10 cellular contexts compared by ENCODE assay signal in the genomic region with DNA sequence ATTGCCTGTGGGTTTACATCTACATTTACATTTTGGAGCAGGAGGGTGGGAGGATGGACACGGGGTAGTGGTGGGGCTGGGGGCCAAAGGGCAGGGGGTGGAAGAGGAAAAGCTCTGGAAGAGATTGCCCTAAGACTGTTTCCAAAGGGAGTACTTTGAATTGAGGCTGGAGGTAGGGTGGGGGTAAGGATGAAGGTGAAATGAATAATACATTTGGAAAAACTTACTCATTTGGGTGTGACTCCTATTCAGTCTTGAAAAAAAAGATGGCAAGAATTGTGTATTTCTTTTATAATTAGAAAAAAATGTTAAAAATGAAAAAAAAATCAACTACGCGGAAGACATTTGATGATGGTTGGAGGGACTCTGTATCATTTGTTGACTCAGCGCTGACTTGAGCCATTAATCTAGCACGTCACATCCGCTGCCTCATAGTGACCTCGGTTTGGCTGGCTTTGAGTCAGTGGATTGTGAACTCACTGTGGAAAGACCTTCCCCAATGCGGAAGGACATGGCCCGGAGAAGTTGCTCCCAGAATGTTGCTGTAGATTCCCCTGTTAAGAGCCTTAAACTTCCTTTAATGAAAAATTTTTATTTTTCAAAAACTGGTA. TPM values are rescaled to one million over a fixed set of nuclear protein-coding genes. Genes with fewer than 3 reads are reported as not detected.
DNase-seq lines count a peak whose midpoint lies in the region; ATAC-seq and TF ChIP-seq lines count a peak whose summit lies in the region.
"Had no signal": no experiment of that assay in that cellular context is flagged by ENCODE, and none has a peak within 500 bp of the region (broad histone marks: within the 10 kb centered on the region; RNA-seq: fewer than 3 reads in every experiment).

No MANE protein-coding gene starts in this region.

- TF ChIP-seq EP300 in sigmoid colon (IDR thresholded peaks at IDR 0.05): no peak

- H3K4me1 ChIP-seq in adipocyte (ENCODE audit: control insufficient read depth, insufficient read depth, low read length): peaks cover 64% of the 10 kb centered on the region
- H3K4me1 ChIP-seq in sigmoid colon: peaks cover 0 to 41% (median 37%) of the 10 kb centered on the region in 4 donors

- H3K9me3 ChIP-seq in adipocyte (ENCODE audit: control insufficient read depth, low read length): no peaks in the 10 kb centered on the region
- no peaks in the 10 kb centered on the region for H3K9me3 ChIP-seq in sigmoid colon

- no peak for TF ChIP-seq CTCF in sigmoid colon (IDR thresholded peaks at IDR 0.05)

- no peak for TF ChIP-seq POLR2A in sigmoid colon (IDR thresholded peaks at IDR 0.05)

- intact Hi-C loops in sigmoid colon (cut with DNase I): loop anchor here (5.0 kb wide), 1 partner anchor 79 kb away; no protein-coding TSS in a partner anchor

- peak; percentile 97 for DNase-seq in H4 (ENCODE audit: low spot score)
- DNase-seq in adipocyte (ENCODE audit: low read depth): peak; percentile 95
- DNase-seq in glomerular endothelial cell (ENCODE audit: extremely low read depth, low read depth, low spot score): peak; percentile 60
- DNase-seq in sigmoid colon: peak; percentile 90
- no peak for DNase-seq in NCI-H82 treated with DMSO at 0.1 percent for 48 hours (lab: John Stamatoyannopoulos, UW; ENCODE audit: unreplicated experiment)
- no peak for DNase-seq in middle frontal gyrus (ENCODE audit: extremely low spot score, low spot score)
- DNase-seq: activated B cell treated with CpG ODN at 0.5 μM for 24 hours, NCI-H510A had no signal

- 71 to 73% methylated on average over 9 of the region's 9 CpGs for WGBS in sigmoid colon, 2 donors

- H3K4me3 ChIP-seq in adipocyte (ENCODE audit: low read length) (peak overlapping the region; percentile 69), sigmoid colon (no peak overlapping the region)

- no peak for ATAC-seq in HG02610 (IDR thresholded peaks at IDR 0.05; ENCODE audit: unreplicated experiment)
- ATAC-seq in HG03280 (IDR thresholded peaks at IDR 0.05; ENCODE audit: unreplicated experiment): no peak

- H3K36me3 ChIP-seq in adipocyte (ENCODE audit: control insufficient read depth, insufficient read depth, low read length, severe bottlenecking) (no peaks in the 10 kb centered on the region), sigmoid colon (no peaks in the 10 kb centered on the region)

- peak overlapping the region; percentile 77 for H3K9ac ChIP-seq in adipocyte (ENCODE audit: low read length)

- H3K27ac ChIP-seq in sigmoid colon: peak overlapping the region; percentile 41 to 55 (median 51)

- H3K27me3 ChIP-seq in adipocyte (replicated peaks; ENCODE audit: control insufficient read depth, insufficient read depth, low read length): no peaks in the 10 kb centered on the region
- H3K27me3 ChIP-seq in sigmoid colon: no peaks in the 10 kb centered on the region

RNA-seq across cellular contexts. Expression of gene FAM180A, which starts 2.8 kb away (rescaled TPM):
- 0.35 TPM in 1 of 2 replicates, not detected in the other for total RNA-seq in H4 (2014; rRNA removed; shearing (Covaris generic))
- total RNA-seq in glomerular endothelial cell (not detected in 2 replicates), sigmoid colon (1 to 10 TPM in 3 of 4 donors, under 1 TPM in 1; 0.95 to 8.9 (median 6.1) TPM)
- 1 to 10 TPM in 1 of 3 donors, under 1 TPM in 1, not detected in 1; 0.60 to 1.8 TPM for polyA plus RNA-seq in sigmoid colon
- total RNA-seq: activated B cell treated with CpG ODN at 0.5 μM for 24 hours had no signal

RNA-seq across cellular contexts. Expression of gene SLC13A4, which starts 17.8 kb away (rescaled TPM):
- not detected in 2 replicates for total RNA-seq in H4 (2014; rRNA removed; shearing (Covaris generic))
- not detected in 2 replicates for total RNA-seq in glomerular endothelial cell
- total RNA-seq in sigmoid colon: under 1 TPM in 1 of 4 donors, not detected in 3; 0.28 TPM
- polyA plus RNA-seq in sigmoid colon: under 1 TPM in 2 of 3 donors, not detected in 1; 0.12 to 0.60 TPM
- total RNA-seq: activated B cell treated with CpG ODN at 0.5 μM for 24 hours had no signal

Comparison
In these comparisons a context has a peak if more than half of its experiments do, and no peak if none do; other contexts are left out.
1. DNase-seq: peak in H4 (single experiment), adipocyte (single experiment), glomerular endothelial cell (single experiment) and sigmoid colon (single experiment); none in NCI-H82 treated with DMSO at 0.1 percent for 48 hours (single experiment) and middle frontal gyrus (single experiment).